ENCODE assay signal across 2 cellular contexts in genomic region chr10:79491171-79491835, GRCh38.
TF ChIP-seq lines count a peak whose summit lies in the region.

No MANE protein-coding gene starts in this region.

TF ChIP-seq in Ishikawa, 13 proteins besides CTCF, POLR2A, EP300 and RAD21 (continued from another document):
- TF ChIP-seq REST (IDR thresholded peaks at IDR 0.05; ENCODE audit: low read depth) = no peak
- TF ChIP-seq CEBPB (IDR thresholded peaks at IDR 0.05) = no peak
- TF ChIP-seq FOXM1 (IDR thresholded peaks at IDR 0.05; ENCODE audit: borderline replicate concordance, low read depth) = no peak
- no peak for TF ChIP-seq YY1 (IDR thresholded peaks at IDR 0.05; ENCODE audit: low read depth)
- TF ChIP-seq MAX (IDR thresholded peaks at IDR 0.05) = no peak
- TF ChIP-seq TCF12 (IDR thresholded peaks at IDR 0.05; ENCODE audit: low read depth) = no peak
- TF ChIP-seq EGR1 (IDR thresholded peaks at IDR 0.05) = no peak
- TF ChIP-seq TAF1 (IDR thresholded peaks at IDR 0.05; ENCODE audit: low read depth) = no peak
- no peak for TF ChIP-seq ZBTB7A (IDR thresholded peaks at IDR 0.05; ENCODE audit: low read depth)
- TF ChIP-seq TEAD4 (IDR thresholded peaks at IDR 0.05) = no peak
- no peak for TF ChIP-seq NFIC (IDR thresholded peaks at IDR 0.05)
- TF ChIP-seq USF1 (IDR thresholded peaks at IDR 0.05) = no peak

TF ChIP-seq in GM12878, 131 proteins besides CTCF, POLR2A, EP300 and RAD21 (continued from another document):
- TF ChIP-seq CUX1 (IDR thresholded peaks at IDR 0.05; ENCODE audit: insufficient replicate concordance, low read depth, low read length) (no peak), NR2C1 (IDR thresholded peaks at IDR 0.05) (no peak), RCOR1 (conservative IDR thresholded peaks at IDR 0.05; ENCODE audit: low read depth, low read length) (no peak), NBN (IDR thresholded peaks at IDR 0.05) (no peak), ZNF622 (IDR thresholded peaks at IDR 0.05) (no peak), SPI1 (IDR thresholded peaks at IDR 0.05; ENCODE audit: borderline replicate concordance, insufficient read depth, low read depth, low read length) (peak; percentile 79), NR2F1 (conservative IDR thresholded peaks at IDR 0.05) (no peak), SKIL (IDR thresholded peaks at IDR 0.05; ENCODE audit: low read depth, poor library complexity, severe bottlenecking) (no peak), SMC3 (IDR thresholded peaks at IDR 0.05; ENCODE audit: borderline replicate concordance, low read length) (peak; percentile 26; the same call in 1 of the 2 replicates), E2F4 (IDR thresholded peaks at IDR 0.05; ENCODE audit: low read depth, low read length) (peak; percentile 71; the same call in 1 of the 2 replicates)
